In the genomic region with DNA sequence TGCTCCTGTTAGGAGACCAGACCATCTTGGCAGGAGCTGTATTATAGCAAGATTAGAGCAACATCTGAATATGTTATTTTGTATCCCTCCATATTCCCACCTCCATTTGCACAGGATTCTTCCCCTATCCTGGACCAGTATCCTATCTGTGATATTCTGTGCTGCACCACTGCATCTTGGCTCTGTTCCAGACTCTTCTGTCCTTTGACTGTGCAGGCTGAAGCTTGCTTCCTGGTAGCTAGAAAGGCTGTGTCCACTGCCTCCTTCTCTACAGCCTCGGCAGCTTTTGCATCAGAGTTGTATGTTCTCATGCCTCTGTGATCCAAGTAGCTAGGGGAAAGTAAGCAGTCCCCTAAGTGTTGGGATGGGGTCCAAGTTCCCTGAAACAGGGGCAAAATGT, we compare ENCODE assay signal across 18 cellular contexts.
A peak's percentile ranks its signal among the peaks of the same experiment; 100 is the strongest.
DNase-seq lines count a peak whose midpoint lies in the region; ATAC-seq, FAIRE-seq and TF ChIP-seq lines count a peak whose summit lies in the region.
"Had no signal": no experiment of that assay in that cellular context is flagged by ENCODE, and none has a peak within 500 bp of the region (broad histone marks: within the 10 kb centered on the region; RNA-seq: fewer than 3 reads in every experiment).

No MANE protein-coding gene starts in this region.

- H3K36me3 ChIP-seq in cardiac muscle cell = no peaks in the 10 kb centered on the region
- no peaks in the 10 kb centered on the region for H3K36me3 ChIP-seq in heart left ventricle
- no peaks in the 10 kb centered on the region for H3K36me3 ChIP-seq in testis (ENCODE audit: low read depth, missing control alignments)
- no peaks in the 10 kb centered on the region for H3K36me3 ChIP-seq in PC-9 (ENCODE audit: low read depth)
- H3K36me3 ChIP-seq in HepG2 (replicated peaks in 1 of 2; ENCODE audit: control insufficient read depth in 1 of 2, insufficient read depth in 2 of 2, low read length in 2 of 2) = no peaks in the 10 kb centered on the region
- H3K36me3 ChIP-seq: adrenal gland had no signal

- no peaks in the 10 kb centered on the region for H3K4me1 ChIP-seq in cardiac muscle cell (ENCODE audit: low read depth)
- peaks cover 0 to 11% (median 0%) of the 10 kb centered on the region in 12 donors for H3K4me1 ChIP-seq in heart left ventricle
- no peaks in the 10 kb centered on the region for H3K4me1 ChIP-seq in testis
- no peaks in the 10 kb centered on the region for H3K4me1 ChIP-seq in PC-9 (replicated peaks; ENCODE audit: insufficient read depth)
- no peaks in the 10 kb centered on the region for H3K4me1 ChIP-seq in HepG2 (ENCODE audit: insufficient read depth, low read length)
- H3K4me1 ChIP-seq: adrenal gland had no signal

- WGBS in heart left ventricle, 4 donors = 11 to 36% (median 29%) methylated on average over 1 of the region's 1 CpG
- WGBS in testis, 2 donors = 21 to 37% methylated on average over 1 of the region's 1 CpG
- WGBS in HepG2 (ENCODE audit: low lambda C conversion rate) = 0% methylated on average over 1 of the region's 1 CpG

- H3K79me2 ChIP-seq in PC-9 (ENCODE audit: low read depth) (no peaks in the 10 kb centered on the region), HepG2 (ENCODE audit: insufficient read depth, low read length) (no peaks in the 10 kb centered on the region)

- H3K9me2 ChIP-seq in PC-9 (ENCODE audit: insufficient read depth) = no peaks in the 10 kb centered on the region

- DNase-seq in cardiac muscle cell (ENCODE audit: low read depth in 1 of 2, low spot score in 1 of 2) = peak; percentile 66 to 69
- no peak for DNase-seq in heart left ventricle
- peak; percentile 25 for DNase-seq in astrocyte of the hippocampus (ENCODE audit: low read depth, low spot score)
- peak; percentile 66 for DNase-seq in left kidney (ENCODE audit: low read depth, low spot score)
- peak; percentile 48 for DNase-seq in testis
- no peak for DNase-seq in DMS79 (lab: John Stamatoyannopoulos, UW)
- no peak for DNase-seq in PC-9
- DNase-seq in HepG2 (ENCODE audit: low spot score) = no peak
- DNase-seq: activated CD4-positive, CD25-positive, alpha-beta regulatory T cell treated with anti-CD3 and anti-CD28 coated beads, Interleukin-2, amount 50 U/mL, for 72 hours; CD4-positive, alpha-beta memory T cell; NCI-H1930; NCI-H69; PC-3; T1000 had no signal

- CTCF ChIA-PET in PC-9 (lab: Charles Lee) = no interaction called here
- CTCF ChIA-PET in HepG2 (lab: Yijun Ruan, JAX; ENCODE audit: low intra/inter-chr PET ratio, low total read pairs) = no interaction called here

- TF ChIP-seq CTCF in cardiac muscle cell (IDR thresholded peaks at IDR 0.05; ENCODE audit: low read depth, low read length) (no peak), heart left ventricle (IDR thresholded peaks at IDR 0.05) (no peak), testis (IDR thresholded peaks at IDR 0.05) (no peak), PC-9 (conservative IDR thresholded peaks at IDR 0.05) (no peak), HepG2 (CRISPR knock-in tag; IDR thresholded peaks at IDR 0.05) (no peak)

- H4K20me1 ChIP-seq in PC-9 (ENCODE audit: insufficient read depth) (no peaks in the 10 kb centered on the region), HepG2 (ENCODE audit: insufficient read depth, low read length) (no peaks in the 10 kb centered on the region)

- H3K9me3 ChIP-seq in cardiac muscle cell (ENCODE audit: low read depth) = no peaks in the 10 kb centered on the region
- H3K9me3 ChIP-seq in heart left ventricle = no peaks in the 10 kb centered on the region
- no peaks in the 10 kb centered on the region for H3K9me3 ChIP-seq in testis
- H3K9me3 ChIP-seq in PC-9 (ENCODE audit: insufficient read depth, low read depth) = no peaks in the 10 kb centered on the region
- H3K9me3 ChIP-seq in HepG2 (ENCODE audit: low read length) = no peaks in the 10 kb centered on the region
- H3K9me3 ChIP-seq: adrenal gland had no signal

- H3K4me2 ChIP-seq in PC-9 (no peak overlapping the region), HepG2 (ENCODE audit: low read depth, low read length) (no peak overlapping the region)

- H3F3A ChIP-seq in PC-9 (ENCODE audit: insufficient read depth, low read depth) = no peaks in the 10 kb centered on the region

- TF ChIP-seq EP300 in HepG2 (IDR thresholded peaks at IDR 0.05; ENCODE audit: low read depth in 2 of 2, low read length in 2 of 2) (no peak), HepG2 (CRISPR knock-in tag; IDR thresholded peaks at IDR 0.05; ENCODE audit: borderline replicate concordance) (no peak)

- POLR2A ChIA-PET in PC-9 (lab: Charles Lee; ENCODE audit: unreplicated experiment) (no interaction called here), HepG2 (lab: Yijun Ruan, JAX) (no interaction called here)

- no peak for TF ChIP-seq RAD21 in HepG2 (CRISPR knock-in tag; IDR thresholded peaks at IDR 0.05)

- no TSS peak for BruUV-seq in PC-9 (replicated peaks; lab: Mats Ljungman, UMichigan)
- no TSS peak for BruUV-seq in HepG2 (replicated peaks; lab: Mats Ljungman, UMichigan)

- no peak for TF ChIP-seq POLR2A in heart left ventricle (IDR thresholded peaks at IDR 0.05)
- no peak for TF ChIP-seq POLR2A in testis (IDR thresholded peaks at IDR 0.05)
- TF ChIP-seq POLR2A in HepG2 (IDR thresholded peaks at IDR 0.05; ENCODE audit: insufficient read depth in 1 of 2, low read depth in 2 of 2, low read length in 2 of 2) = no peak

- H3K9ac ChIP-seq in HepG2 (ENCODE audit: insufficient read depth, low read depth, low read length) = no peak overlapping the region

- H3K4me3 ChIP-seq in cardiac muscle cell (no peak overlapping the region), heart left ventricle (no peak overlapping the region), testis (no peak overlapping the region), PC-9 (no peak overlapping the region), HepG2 (replicated peaks in 1 of 3; ENCODE audit: insufficient read depth in 1 of 3, low read depth in 2 of 3, low read length in 3 of 3) (no peak overlapping the region)
- H3K4me3 ChIP-seq: adrenal gland, SK-N-MC had no signal

- no peaks in the 10 kb centered on the region for H3K27me3 ChIP-seq in cardiac muscle cell
- H3K27me3 ChIP-seq in heart left ventricle = no peaks in the 10 kb centered on the region
- H3K27me3 ChIP-seq in testis = no peaks in the 10 kb centered on the region
- no peaks in the 10 kb centered on the region for H3K27me3 ChIP-seq in PC-9 (ENCODE audit: insufficient read depth, low read depth)
- peaks cover 0 to 12% of the 10 kb centered on the region in 2 experiments; a peak in 2 of 5 replicates for H3K27me3 ChIP-seq in HepG2 (ENCODE audit: control insufficient read depth in 1 of 2, insufficient read depth in 2 of 2, low read length in 2 of 2)
- H3K27me3 ChIP-seq: adrenal gland had no signal

- no peak for FAIRE-seq in HepG2 (lab: Jason Lieb, UNC)
- FAIRE-seq: endometrium, frontal cortex had no signal

- no peak overlapping the region for H3K27ac ChIP-seq in cardiac muscle cell
- H3K27ac ChIP-seq in heart left ventricle = no peak overlapping the region
- H3K27ac ChIP-seq in testis = no peak overlapping the region
- no peak overlapping the region for H3K27ac ChIP-seq in PC-9
- H3K27ac ChIP-seq in HepG2 (ENCODE audit: extremely low read length, insufficient read depth, low read length) = no peak overlapping the region
- H3K27ac ChIP-seq: adrenal gland, SK-N-MC had no signal

- ATAC-seq in heart left ventricle (no peak), HepG2 (no peak)
- ATAC-seq: PC-3 had no signal

- H2AFZ ChIP-seq in PC-9 (no peak overlapping the region), HepG2 (ENCODE audit: low read length) (no peak overlapping the region)

- in situ Hi-C loops in HepG2 (cut with HindIII; ENCODE audit: extremely low pct_ligation_motif_present, low pct_unique_long_range_greater_than_20kb) = no loop called here

- intact Hi-C loops in heart left ventricle (cut with DNase I) (loop anchor here in 2 of 10 donors (5.0 to 10.0 kb wide), 2 partner anchors 104 to 482 kb away; partner anchors contain the start of gene GAS1 (in 1 of the 2)), testis (cut with DNase I; ENCODE audit: low total_unique reads) (no loop called here), PC-9 (cut with micrococcal nuclease; ENCODE audit: unreplicated experiment) (no loop called here), HepG2 (cut with micrococcal nuclease; ENCODE audit: unreplicated experiment) (no loop called here)

TF ChIP-seq in HepG2, 621 proteins besides CTCF, POLR2A, EP300 and RAD21 (continues in another document):
- TF ChIP-seq NAIF1 (CRISPR knock-in tag; IDR thresholded peaks at IDR 0.05; ENCODE audit: borderline replicate concordance) (no peak), CBX2 (IDR thresholded peaks at IDR 0.05; ENCODE audit: low read depth, low read length) (no peak), CBX2 (CRISPR knock-in tag; IDR thresholded peaks at IDR 0.05; ENCODE audit: low read depth) (no peak), ZNF33A (CRISPR knock-in tag; IDR thresholded peaks at IDR 0.05; ENCODE audit: borderline replicate concordance) (no peak), U2AF1 (optimal IDR thresholded peaks at IDR 0.05; ENCODE audit: low read depth, low read length) (no peak)

Comparison
In these comparisons a context has a peak if more than half of its experiments do, and no peak if none do; other contexts are left out.
1. DNase-seq: peak in cardiac muscle cell (2 of 2), astrocyte of the hippocampus (single experiment), left kidney (single experiment) and testis (single experiment); none in heart left ventricle (0 of 5), DMS79 (single experiment), PC-9 (0 of 2) and HepG2 (single experiment).